1 cellular context compared by ENCODE assay signal in genomic region chr15:71228403-71228802, GRCh38.
TF ChIP-seq lines count a peak whose summit lies in the region.

No MANE protein-coding gene starts in this region.

TF ChIP-seq in GM23338, 12 proteins besides CTCF, POLR2A, EP300 and RAD21 (continued from another document):
- TF ChIP-seq ZNF462 (CRISPR knock-in tag; IDR thresholded peaks at IDR 0.05) (no peak), NANOG (IDR thresholded peaks at IDR 0.05; ENCODE audit: borderline replicate concordance) (no peak), CREB1 (CRISPR knock-in tag; IDR thresholded peaks at IDR 0.05; ENCODE audit: low read depth) (no peak)
TF ChIP-seq in GM23338: peak in this region for 0.
